In genomic region chr16:4414187-4414909, GRCh38 we compare ENCODE assay signal across 1 cellular context.
A peak's percentile ranks its signal among the peaks of the same experiment; 100 is the strongest.
TF ChIP-seq lines count a peak whose summit lies in the region.

No MANE protein-coding gene starts in this region.

TF ChIP-seq in GM12878, 131 proteins besides CTCF, POLR2A, EP300 and RAD21 (continues in another document):
- peak; percentile 38; the same call in 1 of the 2 replicates for TF ChIP-seq SMARCA5 (IDR thresholded peaks at IDR 0.05)
- TF ChIP-seq, protein P1, sequence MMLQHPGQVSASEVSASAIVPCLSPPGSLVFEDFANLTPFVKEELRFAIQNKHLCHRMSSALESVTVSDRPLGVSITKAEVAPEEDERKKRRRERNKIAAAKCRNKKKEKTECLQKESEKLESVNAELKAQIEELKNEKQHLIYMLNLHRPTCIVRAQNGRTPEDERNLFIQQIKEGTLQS (IDR thresholded peaks at IDR 0.05; ENCODE audit: borderline replicate concordance, extremely low read depth, low read depth, low read length), result no peak
- TF ChIP-seq NR2F1 (conservative IDR thresholded peaks at IDR 0.05), result peak; percentile 61
- 0 out of 2 replicates have a peak, but pooled peaks have one; percentile 80 for TF ChIP-seq CREM (IDR thresholded peaks at IDR 0.05; ENCODE audit: low read depth)
- TF ChIP-seq ZBTB4 (CRISPR knock-in tag; IDR thresholded peaks at IDR 0.05), result no peak
- TF ChIP-seq YBX1 (IDR thresholded peaks at IDR 0.05), result no peak
- TF ChIP-seq CHD1 (IDR thresholded peaks at IDR 0.05; ENCODE audit: low read depth, low read length), result no peak
- TF ChIP-seq, protein P2, sequence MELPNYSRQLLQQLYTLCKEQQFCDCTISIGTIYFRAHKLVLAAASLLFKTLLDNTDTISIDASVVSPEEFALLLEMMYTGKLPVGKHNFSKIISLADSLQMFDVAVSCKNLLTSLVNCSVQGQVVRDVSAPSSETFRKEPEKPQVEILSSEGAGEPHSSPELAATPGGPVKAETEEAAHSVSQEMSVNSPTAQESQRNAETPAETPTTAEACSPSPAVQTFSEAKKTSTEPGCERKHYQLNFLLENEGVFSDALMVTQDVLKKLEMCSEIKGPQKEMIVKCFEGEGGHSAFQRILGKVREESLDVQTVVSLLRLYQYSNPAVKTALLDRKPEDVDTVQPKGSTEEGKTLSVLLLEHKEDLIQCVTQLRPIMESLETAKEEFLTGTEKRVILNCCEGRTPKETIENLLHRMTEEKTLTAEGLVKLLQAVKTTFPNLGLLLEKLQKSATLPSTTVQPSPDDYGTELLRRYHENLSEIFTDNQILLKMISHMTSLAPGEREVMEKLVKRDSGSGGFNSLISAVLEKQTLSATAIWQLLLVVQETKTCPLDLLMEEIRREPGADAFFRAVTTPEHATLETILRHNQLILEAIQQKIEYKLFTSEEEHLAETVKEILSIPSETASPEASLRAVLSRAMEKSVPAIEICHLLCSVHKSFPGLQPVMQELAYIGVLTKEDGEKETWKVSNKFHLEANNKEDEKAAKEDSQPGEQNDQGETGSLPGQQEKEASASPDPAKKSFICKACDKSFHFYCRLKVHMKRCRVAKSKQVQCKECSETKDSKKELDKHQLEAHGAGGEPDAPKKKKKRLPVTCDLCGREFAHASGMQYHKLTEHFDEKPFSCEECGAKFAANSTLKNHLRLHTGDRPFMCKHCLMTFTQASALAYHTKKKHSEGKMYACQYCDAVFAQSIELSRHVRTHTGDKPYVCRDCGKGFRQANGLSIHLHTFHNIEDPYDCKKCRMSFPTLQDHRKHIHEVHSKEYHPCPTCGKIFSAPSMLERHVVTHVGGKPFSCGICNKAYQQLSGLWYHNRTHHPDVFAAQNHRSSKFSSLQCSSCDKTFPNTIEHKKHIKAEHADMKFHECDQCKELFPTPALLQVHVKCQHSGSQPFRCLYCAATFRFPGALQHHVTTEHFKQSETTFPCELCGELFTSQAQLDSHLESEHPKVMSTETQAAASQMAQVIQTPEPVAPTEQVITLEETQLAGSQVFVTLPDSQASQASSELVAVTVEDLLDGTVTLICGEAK (IDR thresholded peaks at IDR 0.05; ENCODE audit: borderline replicate concordance), result peak; percentile 43; the same call in 1 of the 2 replicates
- TF ChIP-seq SIN3A (IDR thresholded peaks at IDR 0.05; ENCODE audit: low read depth, low read length), result peak; percentile 92
- TF ChIP-seq ETV6 (conservative IDR thresholded peaks at IDR 0.05 in 1 of 2, IDR thresholded peaks at IDR 0.05 in 1 of 2; ENCODE audit: borderline replicate concordance in 1 of 2, low read depth in 1 of 2), result peak in 1 of 2 experiments; percentile 55; a peak in 2 of 4 replicates
- TF ChIP-seq NFXL1 (IDR thresholded peaks at IDR 0.05; ENCODE audit: borderline replicate concordance), result no peak
- TF ChIP-seq CBX3 (IDR thresholded peaks at IDR 0.05; ENCODE audit: borderline replicate concordance, low read depth), result no peak
- 0 out of 2 replicates have a peak, but pooled peaks have one; percentile 39 for TF ChIP-seq TCF3 (IDR thresholded peaks at IDR 0.05; ENCODE audit: borderline replicate concordance, insufficient read depth, low read depth, low read length)
- TF ChIP-seq, protein P3, sequence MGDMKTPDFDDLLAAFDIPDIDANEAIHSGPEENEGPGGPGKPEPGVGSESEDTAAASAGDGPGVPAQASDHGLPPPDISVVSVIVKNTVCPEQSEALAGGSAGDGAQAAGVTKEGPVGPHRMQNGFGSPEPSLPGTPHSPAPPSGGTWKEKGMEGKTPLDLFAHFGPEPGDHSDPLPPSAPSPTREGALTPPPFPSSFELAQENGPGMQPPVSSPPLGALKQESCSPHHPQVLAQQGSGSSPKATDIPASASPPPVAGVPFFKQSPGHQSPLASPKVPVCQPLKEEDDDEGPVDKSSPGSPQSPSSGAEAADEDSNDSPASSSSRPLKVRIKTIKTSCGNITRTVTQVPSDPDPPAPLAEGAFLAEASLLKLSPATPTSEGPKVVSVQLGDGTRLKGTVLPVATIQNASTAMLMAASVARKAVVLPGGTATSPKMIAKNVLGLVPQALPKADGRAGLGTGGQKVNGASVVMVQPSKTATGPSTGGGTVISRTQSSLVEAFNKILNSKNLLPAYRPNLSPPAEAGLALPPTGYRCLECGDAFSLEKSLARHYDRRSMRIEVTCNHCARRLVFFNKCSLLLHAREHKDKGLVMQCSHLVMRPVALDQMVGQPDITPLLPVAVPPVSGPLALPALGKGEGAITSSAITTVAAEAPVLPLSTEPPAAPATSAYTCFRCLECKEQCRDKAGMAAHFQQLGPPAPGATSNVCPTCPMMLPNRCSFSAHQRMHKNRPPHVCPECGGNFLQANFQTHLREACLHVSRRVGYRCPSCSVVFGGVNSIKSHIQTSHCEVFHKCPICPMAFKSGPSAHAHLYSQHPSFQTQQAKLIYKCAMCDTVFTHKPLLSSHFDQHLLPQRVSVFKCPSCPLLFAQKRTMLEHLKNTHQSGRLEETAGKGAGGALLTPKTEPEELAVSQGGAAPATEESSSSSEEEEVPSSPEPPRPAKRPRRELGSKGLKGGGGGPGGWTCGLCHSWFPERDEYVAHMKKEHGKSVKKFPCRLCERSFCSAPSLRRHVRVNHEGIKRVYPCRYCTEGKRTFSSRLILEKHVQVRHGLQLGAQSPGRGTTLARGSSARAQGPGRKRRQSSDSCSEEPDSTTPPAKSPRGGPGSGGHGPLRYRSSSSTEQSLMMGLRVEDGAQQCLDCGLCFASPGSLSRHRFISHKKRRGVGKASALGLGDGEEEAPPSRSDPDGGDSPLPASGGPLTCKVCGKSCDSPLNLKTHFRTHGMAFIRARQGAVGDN (IDR thresholded peaks at IDR 0.05), result 0 out of 2 replicates have a peak, but pooled peaks have one; percentile 50
- no peak for TF ChIP-seq PAX8 (IDR thresholded peaks at IDR 0.05)
- TF ChIP-seq HSF1 (IDR thresholded peaks at IDR 0.05; ENCODE audit: low read depth, low read length), result 0 out of 2 replicates have a peak, but pooled peaks have one; percentile 61
- no peak for TF ChIP-seq EZH2 (IDR thresholded peaks at IDR 0.05; ENCODE audit: borderline replicate concordance, control insufficient read depth, low read depth, low read length)
- TF ChIP-seq IRF5 (IDR thresholded peaks at IDR 0.05; ENCODE audit: borderline replicate concordance), result no peak
- no peak for TF ChIP-seq POLR2AphosphoS2 (IDR thresholded peaks at IDR 0.05; ENCODE audit: low read depth, low read length)
- peak; percentile 60 for TF ChIP-seq SP1 (IDR thresholded peaks at IDR 0.05; ENCODE audit: low read depth, low read length)
- no peak for TF ChIP-seq NRF1 (conservative IDR thresholded peaks at IDR 0.05; ENCODE audit: low read depth, low read length)
- no peak for TF ChIP-seq WRNIP1 (IDR thresholded peaks at IDR 0.05; ENCODE audit: borderline replicate concordance, low read depth, low read length)
- TF ChIP-seq, protein P4, sequence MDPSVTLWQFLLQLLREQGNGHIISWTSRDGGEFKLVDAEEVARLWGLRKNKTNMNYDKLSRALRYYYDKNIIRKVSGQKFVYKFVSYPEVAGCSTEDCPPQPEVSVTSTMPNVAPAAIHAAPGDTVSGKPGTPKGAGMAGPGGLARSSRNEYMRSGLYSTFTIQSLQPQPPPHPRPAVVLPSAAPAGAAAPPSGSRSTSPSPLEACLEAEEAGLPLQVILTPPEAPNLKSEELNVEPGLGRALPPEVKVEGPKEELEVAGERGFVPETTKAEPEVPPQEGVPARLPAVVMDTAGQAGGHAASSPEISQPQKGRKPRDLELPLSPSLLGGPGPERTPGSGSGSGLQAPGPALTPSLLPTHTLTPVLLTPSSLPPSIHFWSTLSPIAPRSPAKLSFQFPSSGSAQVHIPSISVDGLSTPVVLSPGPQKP (IDR thresholded peaks at IDR 0.05; ENCODE audit: low read depth, low read length), result no peak
- TF ChIP-seq CREB1 (IDR thresholded peaks at IDR 0.05; ENCODE audit: low read depth), result peak; percentile 51
- TF ChIP-seq SPI1 (IDR thresholded peaks at IDR 0.05; ENCODE audit: borderline replicate concordance, insufficient read depth, low read depth, low read length), result no peak
- peak; percentile 95 for TF ChIP-seq MXI1 (IDR thresholded peaks at IDR 0.05; ENCODE audit: low read depth, low read length)
- TF ChIP-seq SIX5 (IDR thresholded peaks at IDR 0.05; ENCODE audit: low read depth, low read length, severe bottlenecking), result no peak
- no peak for TF ChIP-seq ESRRA (IDR thresholded peaks at IDR 0.05; ENCODE audit: low read length)
- TF ChIP-seq CEBPB (IDR thresholded peaks at IDR 0.05; ENCODE audit: borderline replicate concordance in 1 of 2, low read depth in 2 of 2, low read length in 2 of 2), result no peak
- no peak for TF ChIP-seq ZSCAN29 (IDR thresholded peaks at IDR 0.05)
- TF ChIP-seq ZNF24 (IDR thresholded peaks at IDR 0.05), result no peak
- no peak for TF ChIP-seq HDGF (IDR thresholded peaks at IDR 0.05)
- no peak for TF ChIP-seq E2F8 (IDR thresholded peaks at IDR 0.05; ENCODE audit: low read depth, partially characterized antibody)
- no peak for TF ChIP-seq NR2C1 (IDR thresholded peaks at IDR 0.05)
- TF ChIP-seq RFX5 (IDR thresholded peaks at IDR 0.05; ENCODE audit: low read depth, low read length), result no peak
- no peak for TF ChIP-seq ZBTB11 (CRISPR knock-in tag; IDR thresholded peaks at IDR 0.05)
